In the genomic region with DNA sequence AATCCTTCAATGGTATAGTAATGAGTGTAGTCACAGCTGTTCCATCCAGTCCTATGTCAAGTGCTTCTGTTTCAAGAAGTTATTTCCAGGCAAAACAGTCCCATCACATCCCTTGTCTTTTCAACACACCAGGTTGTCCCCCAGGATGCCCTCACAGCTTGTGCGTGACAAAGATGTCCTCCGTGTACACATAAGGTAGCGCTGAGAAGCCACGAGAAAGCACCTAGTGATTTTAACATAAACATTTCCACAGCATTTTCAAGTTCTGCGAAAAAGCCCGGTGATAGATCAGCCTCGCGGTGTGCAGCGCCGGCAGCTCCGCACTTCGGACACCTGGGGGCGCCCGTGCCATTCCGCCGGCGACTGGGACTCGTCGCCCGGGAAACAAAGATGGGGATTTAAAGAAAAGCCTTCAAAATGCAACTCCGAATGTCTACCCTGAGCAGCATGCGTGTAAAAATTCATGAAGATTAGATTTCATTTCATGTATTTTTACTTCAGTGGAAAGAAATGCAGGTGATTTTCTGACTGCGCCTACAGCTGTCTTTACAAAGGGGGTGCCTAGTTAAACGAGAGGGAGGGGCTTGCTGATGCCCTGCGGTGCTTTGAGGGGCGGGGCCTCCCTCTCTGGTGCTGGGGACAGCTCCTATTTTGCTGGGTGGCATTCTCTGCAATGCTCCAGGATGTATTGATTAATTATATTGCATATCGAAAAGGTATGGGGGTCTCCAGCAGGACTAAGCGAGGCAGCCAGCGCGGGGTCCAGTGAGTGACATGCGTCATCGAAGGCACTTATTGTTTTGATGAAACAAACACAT, we compare ENCODE assay signal across 9 cellular contexts. TPM values are rescaled to one million over a fixed set of nuclear protein-coding genes. Genes with fewer than 3 reads are reported as not detected.
DNase-seq lines count a peak whose midpoint lies in the region; ATAC-seq, FAIRE-seq and TF ChIP-seq lines count a peak whose summit lies in the region.
"Had no signal": no experiment of that assay in that cellular context is flagged by ENCODE, and none has a peak within 500 bp of the region (broad histone marks: within the 10 kb centered on the region; RNA-seq: fewer than 3 reads in every experiment).

No MANE protein-coding gene starts in this region.

- ATAC-seq in GM21447 (IDR thresholded peaks at IDR 0.05; ENCODE audit: unreplicated experiment): peak; percentile 65
- ATAC-seq in Right ventricle myocardium inferior: peak; percentile 60
- no peak for ATAC-seq in GM21619 (IDR thresholded peaks at IDR 0.05; ENCODE audit: unreplicated experiment)

- no peaks in the 10 kb centered on the region for H3K9me3 Mint-ChIP-seq in activated naive CD4-positive, alpha-beta T cell treated with anti-CD3 and anti-CD28 coated beads, Interleukin-2, amount 10 ng/mL, durations not matched to agents 7 days and 5 days
- no peaks in the 10 kb centered on the region for H3K9me3 Mint-ChIP-seq in progenitor cell of endocrine pancreas (ENCODE audit: low read depth)

- CTCF ChIA-PET in activated naive CD4-positive, alpha-beta T cell treated with anti-CD3 and anti-CD28 coated beads, Interleukin-2, amount 10 ng/mL, durations not matched to agents 7 days and 5 days (lab: Charles Lee): interaction anchor here (0.8 to 2.2 kb wide), 15 partner anchors 10 to 1294 kb away, joined by 3 to 12 read pairs (median 3); a partner anchor contains a TSS

- peaks cover 18% of the 10 kb centered on the region for H3K27me3 Mint-ChIP-seq in activated naive CD4-positive, alpha-beta T cell treated with anti-CD3 and anti-CD28 coated beads, Interleukin-2, amount 10 ng/mL, durations not matched to agents 7 days and 5 days
- peaks cover 21% of the 10 kb centered on the region for H3K27me3 Mint-ChIP-seq in progenitor cell of endocrine pancreas

- H3K4me1 Mint-ChIP-seq in activated naive CD4-positive, alpha-beta T cell treated with anti-CD3 and anti-CD28 coated beads, Interleukin-2, amount 10 ng/mL, durations not matched to agents 7 days and 5 days: peaks cover 7% of the 10 kb centered on the region
- H3K4me1 Mint-ChIP-seq in progenitor cell of endocrine pancreas (ENCODE audit: low read depth): peaks cover 7% of the 10 kb centered on the region

- peak; percentile 80 for DNase-seq in D721Med (ENCODE audit: insufficient read length, low spot score)
- peak; percentile 78 to 83 for DNase-seq in Kasumi-1 (lab: John Stamatoyannopoulos, UW)
- peak; percentile 61 to 79 for DNase-seq in SJCRH30
- peak; percentile 71 for DNase-seq in activated naive CD4-positive, alpha-beta T cell treated with anti-CD3 and anti-CD28 coated beads, Interleukin-2, amount 10 ng/mL, durations not matched to agents 7 days and 5 days
- DNase-seq in Right ventricle myocardium inferior (ENCODE audit: missing footprints): peak; percentile 91
- DNase-seq in progenitor cell of endocrine pancreas (ENCODE audit: low spot score, unreplicated experiment): peak; percentile 63

- no peaks in the 10 kb centered on the region for H3K36me3 Mint-ChIP-seq in activated naive CD4-positive, alpha-beta T cell treated with anti-CD3 and anti-CD28 coated beads, Interleukin-2, amount 10 ng/mL, durations not matched to agents 7 days and 5 days
- H3K36me3 Mint-ChIP-seq in progenitor cell of endocrine pancreas (ENCODE audit: insufficient read depth): no peaks in the 10 kb centered on the region

- H3K9me3 ChIP-seq in SJCRH30 (replicated peaks): no peaks in the 10 kb centered on the region

- no peak for FAIRE-seq in D721Med (lab: Jason Lieb, UNC)
- FAIRE-seq: colon had no signal

- peak overlapping the region; percentile 21; the same call in 1 of the 2 replicates for H3K4me3 ChIP-seq in SJCRH30

- no peak overlapping the region for H3K4me3 Mint-ChIP-seq in activated naive CD4-positive, alpha-beta T cell treated with anti-CD3 and anti-CD28 coated beads, Interleukin-2, amount 10 ng/mL, durations not matched to agents 7 days and 5 days
- no peak overlapping the region for H3K4me3 Mint-ChIP-seq in progenitor cell of endocrine pancreas (ENCODE audit: low read depth)

- intact Hi-C loops in Right ventricle myocardium inferior (cut with DNase I): loop anchor here (2.0 to 5.0 kb wide), 4 partner anchors 156 to 1294 kb away; no protein-coding TSS in a partner anchor

- no peak overlapping the region for H3K27ac Mint-ChIP-seq in activated naive CD4-positive, alpha-beta T cell treated with anti-CD3 and anti-CD28 coated beads, Interleukin-2, amount 10 ng/mL, durations not matched to agents 7 days and 5 days
- no peak overlapping the region for H3K27ac Mint-ChIP-seq in progenitor cell of endocrine pancreas

- no peaks in the 10 kb centered on the region for H3K36me3 ChIP-seq in SJCRH30

- H3K27me3 ChIP-seq in SJCRH30: 0 out of 2 replicates have a peak, but pooled peaks cover 5% of the 10 kb centered on the region

- no peak overlapping the region for H3K27ac ChIP-seq in SJCRH30

- H3K4me1 ChIP-seq in SJCRH30: no peaks in the 10 kb centered on the region; the same call in 1 of the 2 replicates

- TF ChIP-seq CTCF in D721Med (IDR thresholded peaks at IDR 0.05; ENCODE audit: insufficient read depth, missing control alignments): peak; percentile 80
- TF ChIP-seq CTCF in progenitor cell of endocrine pancreas (IDR thresholded peaks at IDR 0.05; ENCODE audit: unreplicated experiment): peak; percentile 98

RNA-seq across cellular contexts. Expression of a gene that starts 49.9 kb away (rescaled TPM):
- total RNA-seq in SJCRH30 (2014; rRNA removed; shearing (Covaris generic)): not detected in 2 replicates
- total RNA-seq in Right ventricle myocardium inferior (16.7 TPM), progenitor cell of endocrine pancreas (not detected in 2 replicates)

Comparison
In these comparisons a context has a peak if more than half of its experiments do, and no peak if none do; other contexts are left out.
1. RNA of a gene that starts 49.9 kb away (total RNA-seq): 16.7 TPM in Right ventricle myocardium inferior (single experiment); not detected in SJCRH30 and not detected in progenitor cell of endocrine pancreas; every median in the first group is over 10 times any median in the second.
2. Peak in every context shown above with its lines, with median percentiles within 50 percentile points of each other: DNase-seq.